ENCODE assay signal across 17 cellular contexts in the genomic region with DNA sequence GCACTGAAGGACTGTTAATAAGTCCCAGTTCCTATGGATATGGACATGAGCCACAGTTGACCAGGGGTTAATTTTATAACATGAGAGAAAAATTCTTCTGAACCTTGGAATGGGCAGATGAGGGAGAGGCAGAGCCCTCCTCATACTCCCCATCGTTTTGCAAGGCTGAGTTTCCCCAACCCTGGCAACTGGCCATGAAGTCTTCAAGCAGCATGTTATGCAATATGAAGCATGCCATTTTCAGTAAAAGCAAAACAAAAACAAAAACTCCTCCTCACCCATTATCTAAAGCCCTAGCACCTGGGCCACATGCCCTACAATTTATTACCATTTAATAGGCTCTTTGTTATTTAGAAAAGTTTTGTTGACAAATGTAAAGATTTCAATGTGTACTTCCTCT.
DNase-seq lines count a peak whose midpoint lies in the region; ATAC-seq and TF ChIP-seq lines count a peak whose summit lies in the region.
"Had no signal": no experiment of that assay in that cellular context is flagged by ENCODE, and none has a peak within 500 bp of the region (broad histone marks: within the 10 kb centered on the region; RNA-seq: fewer than 3 reads in every experiment).

No MANE protein-coding gene starts in this region.

- no peak for ATAC-seq in heart right ventricle
- ATAC-seq in Right ventricle myocardium inferior: no peak
- peak; percentile 6 for ATAC-seq in lung (ENCODE audit: insufficient read depth, low FRiP score)
- ATAC-seq in naive thymus-derived CD4-positive, alpha-beta T cell: no peak
- no peak for ATAC-seq in HG03342 (IDR thresholded peaks at IDR 0.05; ENCODE audit: unreplicated experiment)
- ATAC-seq in HG03571 (IDR thresholded peaks at IDR 0.05; ENCODE audit: unreplicated experiment): no peak

- H3K27ac ChIP-seq in heart right ventricle: no peak overlapping the region
- H3K27ac ChIP-seq in endodermal cell (ENCODE audit: low read depth, low read length): no peak overlapping the region
- no peak overlapping the region for H3K27ac ChIP-seq in lung (ENCODE audit: low read depth in 1 of 2, low read length in 1 of 2)
- H3K27ac ChIP-seq in naive thymus-derived CD4-positive, alpha-beta T cell (ENCODE audit: low read depth, low read length): no peak overlapping the region

- no peak overlapping the region for H3K4me3 ChIP-seq in heart right ventricle
- H3K4me3 ChIP-seq in endodermal cell (ENCODE audit: low read length): no peak overlapping the region
- no peak overlapping the region for H3K4me3 ChIP-seq in lung
- no peak overlapping the region for H3K4me3 ChIP-seq in naive thymus-derived CD4-positive, alpha-beta T cell (ENCODE audit: low read length)

- H3K4me1 ChIP-seq in heart right ventricle: no peaks in the 10 kb centered on the region
- H3K4me1 ChIP-seq in endodermal cell (ENCODE audit: control insufficient read depth, insufficient read depth, low read length): peaks cover 4% of the 10 kb centered on the region
- H3K4me1 ChIP-seq in lung (ENCODE audit: control insufficient read depth in 2 of 2, insufficient read depth in 2 of 2, low read length in 2 of 2): peaks cover 0 to 2% of the 10 kb centered on the region in 2 donors
- no peaks in the 10 kb centered on the region for H3K4me1 ChIP-seq in naive thymus-derived CD4-positive, alpha-beta T cell (ENCODE audit: control insufficient read depth in 2 of 2, insufficient read depth in 2 of 2, low read length in 2 of 2)

- 13 to 37% methylated on average over 1 of the region's 1 CpG for WGBS in heart right ventricle, 2 donors
- 73% methylated on average over 1 of the region's 1 CpG; no CpG with 5 or more reads in 1 of the 2 experiments for WGBS in endodermal cell (ENCODE audit: insufficient coverage in 1 of 2, insufficient read length in 1 of 2), 2 experiments
- 6 to 13% methylated on average over 1 of the region's 1 CpG for WGBS in lung, 2 donors

- H3K4me3 Mint-ChIP-seq in endodermal cell: no peak overlapping the region
- H3K4me3 Mint-ChIP-seq in naive thymus-derived CD4-positive, alpha-beta T cell: no peak overlapping the region
- H3K4me3 Mint-ChIP-seq: memory B cell had no signal

- no peaks in the 10 kb centered on the region for H3K36me3 ChIP-seq in heart right ventricle
- peaks cover 22% of the 10 kb centered on the region for H3K36me3 ChIP-seq in endodermal cell (ENCODE audit: control insufficient read depth, insufficient read depth, low read length)
- no peaks in the 10 kb centered on the region for H3K36me3 ChIP-seq in lung (ENCODE audit: control insufficient read depth in 2 of 2, insufficient read depth in 2 of 2, low read length in 2 of 2)
- H3K36me3 ChIP-seq in naive thymus-derived CD4-positive, alpha-beta T cell (ENCODE audit: control insufficient read depth in 2 of 3, insufficient read depth in 3 of 3, low read length in 3 of 3): no peaks in the 10 kb centered on the region

- no peaks in the 10 kb centered on the region for H3K9me3 ChIP-seq in heart right ventricle
- no peaks in the 10 kb centered on the region for H3K9me3 ChIP-seq in endodermal cell (ENCODE audit: control insufficient read depth, low read length)
- peaks cover 0 to 3% of the 10 kb centered on the region in 2 donors for H3K9me3 ChIP-seq in lung (ENCODE audit: control insufficient read depth in 2 of 2, insufficient read depth in 1 of 2, low read length in 1 of 2)
- no peaks in the 10 kb centered on the region for H3K9me3 ChIP-seq in naive thymus-derived CD4-positive, alpha-beta T cell (ENCODE audit: control insufficient read depth in 2 of 3, low read length in 3 of 3)

- no peaks in the 10 kb centered on the region for H3K9me3 Mint-ChIP-seq in endodermal cell
- no peaks in the 10 kb centered on the region for H3K9me3 Mint-ChIP-seq in naive thymus-derived CD4-positive, alpha-beta T cell
- H3K9me3 Mint-ChIP-seq: memory B cell had no signal

- H3K4me1 Mint-ChIP-seq in endodermal cell: peaks cover 86% of the 10 kb centered on the region
- no peaks in the 10 kb centered on the region for H3K4me1 Mint-ChIP-seq in naive thymus-derived CD4-positive, alpha-beta T cell
- H3K4me1 Mint-ChIP-seq: memory B cell had no signal

- DNase-seq in heart right ventricle (peak; percentile 5 to 10), Right ventricle myocardium inferior (ENCODE audit: missing footprints) (no peak), endodermal cell (no peak), lung (ENCODE audit: low spot score) (peak; percentile 32), cerebellar cortex (ENCODE audit: low spot score) (no peak)
- no peak for DNase-seq in naive thymus-derived CD4-positive, alpha-beta T cell
- DNase-seq: activated gamma-delta T cell, hippocampal formation, IMR-90, NCI-H1436, NCI-H526, occipital lobe, SHP77, trophoblast cell had no signal

- H3K27me3 ChIP-seq in heart right ventricle (peaks cover 0 to 33% (median 0%) of the 10 kb centered on the region in 7 donors), endodermal cell (ENCODE audit: control insufficient read depth, insufficient read depth, low read length, poor library complexity, severe bottlenecking) (no peaks in the 10 kb centered on the region), lung (ENCODE audit: control insufficient read depth, insufficient read depth) (peaks cover 2% of the 10 kb centered on the region)
- H3K27me3 ChIP-seq in naive thymus-derived CD4-positive, alpha-beta T cell (ENCODE audit: control insufficient read depth in 2 of 2, insufficient read depth in 2 of 2, low read length in 2 of 2): no peaks in the 10 kb centered on the region

- intact Hi-C loops in heart right ventricle (cut with DNase I): no loop called here
- intact Hi-C loops in Right ventricle myocardium inferior (cut with DNase I): no loop called here
- intact Hi-C loops in naive thymus-derived CD4-positive, alpha-beta T cell (cut with micrococcal nuclease): no loop called here

- TF ChIP-seq CTCF in heart right ventricle (IDR thresholded peaks at IDR 0.05) (no peak), endodermal cell (conservative IDR thresholded peaks at IDR 0.05) (no peak), lung (IDR thresholded peaks at IDR 0.05; ENCODE audit: control extremely low read depth, extremely low read depth) (no peak)

- no peak overlapping the region for H3K9ac ChIP-seq in endodermal cell (ENCODE audit: extremely low read depth, low read length, poor library complexity, severe bottlenecking)

- H3K27ac Mint-ChIP-seq in endodermal cell: peak overlapping the region; percentile 44
- no peak overlapping the region for H3K27ac Mint-ChIP-seq in naive thymus-derived CD4-positive, alpha-beta T cell
- H3K27ac Mint-ChIP-seq: memory B cell had no signal

- POLR2A ChIA-PET in naive thymus-derived CD4-positive, alpha-beta T cell (lab: Charles Lee): no interaction called here

- H3K36me3 Mint-ChIP-seq in endodermal cell (ENCODE audit: low read depth): peaks cover 38% of the 10 kb centered on the region
- no peaks in the 10 kb centered on the region for H3K36me3 Mint-ChIP-seq in naive thymus-derived CD4-positive, alpha-beta T cell
- H3K36me3 Mint-ChIP-seq: memory B cell had no signal

- CTCF ChIA-PET in naive thymus-derived CD4-positive, alpha-beta T cell (lab: Charles Lee): no interaction called here

- H3K27me3 Mint-ChIP-seq in endodermal cell (ENCODE audit: insufficient read depth): no peaks in the 10 kb centered on the region
- H3K27me3 Mint-ChIP-seq in naive thymus-derived CD4-positive, alpha-beta T cell: peaks cover 0 to 8% (median 0%) of the 10 kb centered on the region in 5 donors

Comparison
In these comparisons a context has a peak if more than half of its experiments do, and no peak if none do; other contexts are left out.
1. DNase-seq: peak in heart right ventricle (2 of 2) and lung (single experiment); none in Right ventricle myocardium inferior (single experiment), endodermal cell (single experiment), naive thymus-derived CD4-positive, alpha-beta T cell (0 of 9) and cerebellar cortex (single experiment).